ENCODE assay signal across 1 cellular context in the genomic region with DNA sequence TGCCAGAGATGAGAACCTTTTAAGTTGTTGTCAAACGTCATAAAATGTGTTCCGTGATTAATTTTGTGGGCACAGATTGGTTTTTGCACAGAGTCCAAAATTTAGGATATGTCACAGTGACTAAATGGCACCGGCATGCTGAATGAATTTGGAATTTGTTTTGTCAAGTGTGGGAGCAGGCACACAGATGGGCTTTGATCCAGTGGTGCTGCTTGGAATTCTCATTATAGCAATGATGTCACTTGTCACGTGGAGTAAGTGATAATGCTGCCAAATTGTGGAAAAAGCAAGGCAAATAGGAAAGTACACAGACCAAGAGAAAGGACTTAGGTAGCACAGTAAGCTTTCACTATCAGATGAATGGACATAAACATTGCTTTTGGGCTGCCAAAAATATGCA.
TF ChIP-seq lines count a peak whose summit lies in the region.

No MANE protein-coding gene starts in this region.

TF ChIP-seq in H1, 55 proteins besides CTCF, POLR2A, EP300 and RAD21 (continued from another document):
- no peak for TF ChIP-seq KDM4A (IDR thresholded peaks at IDR 0.05; ENCODE audit: low read depth, low read length, severe bottlenecking)
- no peak for TF ChIP-seq YY1 (IDR thresholded peaks at IDR 0.05; ENCODE audit: low read depth, low read length)
- TF ChIP-seq SIN3A (conservative IDR thresholded peaks at IDR 0.05 in 1 of 2, IDR thresholded peaks at IDR 0.05 in 1 of 2; ENCODE audit: low read depth in 1 of 2, low read length in 2 of 2) = no peak
- no peak for TF ChIP-seq SP4 (IDR thresholded peaks at IDR 0.05; ENCODE audit: low read length)
- no peak for TF ChIP-seq RFX5 (IDR thresholded peaks at IDR 0.05; ENCODE audit: borderline replicate concordance, low read depth, low read length)
- TF ChIP-seq BACH1 (IDR thresholded peaks at IDR 0.05; ENCODE audit: low read length) = no peak
- no peak for TF ChIP-seq TEAD4 (IDR thresholded peaks at IDR 0.05; ENCODE audit: low read depth, low read length)
- no peak for TF ChIP-seq JUND (IDR thresholded peaks at IDR 0.05; ENCODE audit: low read length)
- TF ChIP-seq RNF2 (IDR thresholded peaks at IDR 0.05; ENCODE audit: borderline replicate concordance, low read depth, low read length, missing control alignments, poor library complexity, severe bottlenecking) = no peak
- TF ChIP-seq BRCA1 (IDR thresholded peaks at IDR 0.05; ENCODE audit: low read depth, low read length) = no peak
- TF ChIP-seq NANOG (IDR thresholded peaks at IDR 0.05; ENCODE audit: insufficient read depth, low read depth, low read length, poor library complexity, severe bottlenecking) = no peak
- no peak for TF ChIP-seq BCL11A (IDR thresholded peaks at IDR 0.05; ENCODE audit: low read depth in 2 of 2, low read length in 2 of 2)
- TF ChIP-seq, protein P1, sequence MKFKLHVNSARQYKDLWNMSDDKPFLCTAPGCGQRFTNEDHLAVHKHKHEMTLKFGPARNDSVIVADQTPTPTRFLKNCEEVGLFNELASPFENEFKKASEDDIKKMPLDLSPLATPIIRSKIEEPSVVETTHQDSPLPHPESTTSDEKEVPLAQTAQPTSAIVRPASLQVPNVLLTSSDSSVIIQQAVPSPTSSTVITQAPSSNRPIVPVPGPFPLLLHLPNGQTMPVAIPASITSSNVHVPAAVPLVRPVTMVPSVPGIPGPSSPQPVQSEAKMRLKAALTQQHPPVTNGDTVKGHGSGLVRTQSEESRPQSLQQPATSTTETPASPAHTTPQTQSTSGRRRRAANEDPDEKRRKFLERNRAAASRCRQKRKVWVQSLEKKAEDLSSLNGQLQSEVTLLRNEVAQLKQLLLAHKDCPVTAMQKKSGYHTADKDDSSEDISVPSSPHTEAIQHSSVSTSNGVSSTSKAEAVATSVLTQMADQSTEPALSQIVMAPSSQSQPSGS (IDR thresholded peaks at IDR 0.05; ENCODE audit: low read length) = no peak
- TF ChIP-seq, protein P2, sequence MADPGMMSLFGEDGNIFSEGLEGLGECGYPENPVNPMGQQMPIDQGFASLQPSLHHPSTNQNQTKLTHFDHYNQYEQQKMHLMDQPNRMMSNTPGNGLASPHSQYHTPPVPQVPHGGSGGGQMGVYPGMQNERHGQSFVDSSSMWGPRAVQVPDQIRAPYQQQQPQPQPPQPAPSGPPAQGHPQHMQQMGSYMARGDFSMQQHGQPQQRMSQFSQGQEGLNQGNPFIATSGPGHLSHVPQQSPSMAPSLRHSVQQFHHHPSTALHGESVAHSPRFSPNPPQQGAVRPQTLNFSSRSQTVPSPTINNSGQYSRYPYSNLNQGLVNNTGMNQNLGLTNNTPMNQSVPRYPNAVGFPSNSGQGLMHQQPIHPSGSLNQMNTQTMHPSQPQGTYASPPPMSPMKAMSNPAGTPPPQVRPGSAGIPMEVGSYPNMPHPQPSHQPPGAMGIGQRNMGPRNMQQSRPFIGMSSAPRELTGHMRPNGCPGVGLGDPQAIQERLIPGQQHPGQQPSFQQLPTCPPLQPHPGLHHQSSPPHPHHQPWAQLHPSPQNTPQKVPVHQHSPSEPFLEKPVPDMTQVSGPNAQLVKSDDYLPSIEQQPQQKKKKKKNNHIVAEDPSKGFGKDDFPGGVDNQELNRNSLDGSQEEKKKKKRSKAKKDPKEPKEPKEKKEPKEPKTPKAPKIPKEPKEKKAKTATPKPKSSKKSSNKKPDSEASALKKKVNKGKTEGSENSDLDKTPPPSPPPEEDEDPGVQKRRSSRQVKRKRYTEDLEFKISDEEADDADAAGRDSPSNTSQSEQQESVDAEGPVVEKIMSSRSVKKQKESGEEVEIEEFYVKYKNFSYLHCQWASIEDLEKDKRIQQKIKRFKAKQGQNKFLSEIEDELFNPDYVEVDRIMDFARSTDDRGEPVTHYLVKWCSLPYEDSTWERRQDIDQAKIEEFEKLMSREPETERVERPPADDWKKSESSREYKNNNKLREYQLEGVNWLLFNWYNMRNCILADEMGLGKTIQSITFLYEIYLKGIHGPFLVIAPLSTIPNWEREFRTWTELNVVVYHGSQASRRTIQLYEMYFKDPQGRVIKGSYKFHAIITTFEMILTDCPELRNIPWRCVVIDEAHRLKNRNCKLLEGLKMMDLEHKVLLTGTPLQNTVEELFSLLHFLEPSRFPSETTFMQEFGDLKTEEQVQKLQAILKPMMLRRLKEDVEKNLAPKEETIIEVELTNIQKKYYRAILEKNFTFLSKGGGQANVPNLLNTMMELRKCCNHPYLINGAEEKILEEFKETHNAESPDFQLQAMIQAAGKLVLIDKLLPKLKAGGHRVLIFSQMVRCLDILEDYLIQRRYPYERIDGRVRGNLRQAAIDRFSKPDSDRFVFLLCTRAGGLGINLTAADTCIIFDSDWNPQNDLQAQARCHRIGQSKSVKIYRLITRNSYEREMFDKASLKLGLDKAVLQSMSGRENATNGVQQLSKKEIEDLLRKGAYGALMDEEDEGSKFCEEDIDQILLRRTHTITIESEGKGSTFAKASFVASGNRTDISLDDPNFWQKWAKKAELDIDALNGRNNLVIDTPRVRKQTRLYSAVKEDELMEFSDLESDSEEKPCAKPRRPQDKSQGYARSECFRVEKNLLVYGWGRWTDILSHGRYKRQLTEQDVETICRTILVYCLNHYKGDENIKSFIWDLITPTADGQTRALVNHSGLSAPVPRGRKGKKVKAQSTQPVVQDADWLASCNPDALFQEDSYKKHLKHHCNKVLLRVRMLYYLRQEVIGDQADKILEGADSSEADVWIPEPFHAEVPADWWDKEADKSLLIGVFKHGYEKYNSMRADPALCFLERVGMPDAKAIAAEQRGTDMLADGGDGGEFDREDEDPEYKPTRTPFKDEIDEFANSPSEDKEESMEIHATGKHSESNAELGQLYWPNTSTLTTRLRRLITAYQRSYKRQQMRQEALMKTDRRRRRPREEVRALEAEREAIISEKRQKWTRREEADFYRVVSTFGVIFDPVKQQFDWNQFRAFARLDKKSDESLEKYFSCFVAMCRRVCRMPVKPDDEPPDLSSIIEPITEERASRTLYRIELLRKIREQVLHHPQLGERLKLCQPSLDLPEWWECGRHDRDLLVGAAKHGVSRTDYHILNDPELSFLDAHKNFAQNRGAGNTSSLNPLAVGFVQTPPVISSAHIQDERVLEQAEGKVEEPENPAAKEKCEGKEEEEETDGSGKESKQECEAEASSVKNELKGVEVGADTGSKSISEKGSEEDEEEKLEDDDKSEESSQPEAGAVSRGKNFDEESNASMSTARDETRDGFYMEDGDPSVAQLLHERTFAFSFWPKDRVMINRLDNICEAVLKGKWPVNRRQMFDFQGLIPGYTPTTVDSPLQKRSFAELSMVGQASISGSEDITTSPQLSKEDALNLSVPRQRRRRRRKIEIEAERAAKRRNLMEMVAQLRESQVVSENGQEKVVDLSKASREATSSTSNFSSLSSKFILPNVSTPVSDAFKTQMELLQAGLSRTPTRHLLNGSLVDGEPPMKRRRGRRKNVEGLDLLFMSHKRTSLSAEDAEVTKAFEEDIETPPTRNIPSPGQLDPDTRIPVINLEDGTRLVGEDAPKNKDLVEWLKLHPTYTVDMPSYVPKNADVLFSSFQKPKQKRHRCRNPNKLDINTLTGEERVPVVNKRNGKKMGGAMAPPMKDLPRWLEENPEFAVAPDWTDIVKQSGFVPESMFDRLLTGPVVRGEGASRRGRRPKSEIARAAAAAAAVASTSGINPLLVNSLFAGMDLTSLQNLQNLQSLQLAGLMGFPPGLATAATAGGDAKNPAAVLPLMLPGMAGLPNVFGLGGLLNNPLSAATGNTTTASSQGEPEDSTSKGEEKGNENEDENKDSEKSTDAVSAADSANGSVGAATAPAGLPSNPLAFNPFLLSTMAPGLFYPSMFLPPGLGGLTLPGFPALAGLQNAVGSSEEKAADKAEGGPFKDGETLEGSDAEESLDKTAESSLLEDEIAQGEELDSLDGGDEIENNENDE (IDR thresholded peaks at IDR 0.05; ENCODE audit: insufficient replicate concordance, low read length) = no peak
- no peak for TF ChIP-seq SRF (IDR thresholded peaks at IDR 0.05; ENCODE audit: low read depth, low read length)
- no peak for TF ChIP-seq NRF1 (IDR thresholded peaks at IDR 0.05; ENCODE audit: low read depth, low read length)
- TF ChIP-seq CREB1 (IDR thresholded peaks at IDR 0.05) = no peak
- no peak for TF ChIP-seq POLR2AphosphoS5 (IDR thresholded peaks at IDR 0.05; ENCODE audit: low read depth, low read length)
